Comparison of ENCODE assay signal across 8 cellular contexts in the genomic region with DNA sequence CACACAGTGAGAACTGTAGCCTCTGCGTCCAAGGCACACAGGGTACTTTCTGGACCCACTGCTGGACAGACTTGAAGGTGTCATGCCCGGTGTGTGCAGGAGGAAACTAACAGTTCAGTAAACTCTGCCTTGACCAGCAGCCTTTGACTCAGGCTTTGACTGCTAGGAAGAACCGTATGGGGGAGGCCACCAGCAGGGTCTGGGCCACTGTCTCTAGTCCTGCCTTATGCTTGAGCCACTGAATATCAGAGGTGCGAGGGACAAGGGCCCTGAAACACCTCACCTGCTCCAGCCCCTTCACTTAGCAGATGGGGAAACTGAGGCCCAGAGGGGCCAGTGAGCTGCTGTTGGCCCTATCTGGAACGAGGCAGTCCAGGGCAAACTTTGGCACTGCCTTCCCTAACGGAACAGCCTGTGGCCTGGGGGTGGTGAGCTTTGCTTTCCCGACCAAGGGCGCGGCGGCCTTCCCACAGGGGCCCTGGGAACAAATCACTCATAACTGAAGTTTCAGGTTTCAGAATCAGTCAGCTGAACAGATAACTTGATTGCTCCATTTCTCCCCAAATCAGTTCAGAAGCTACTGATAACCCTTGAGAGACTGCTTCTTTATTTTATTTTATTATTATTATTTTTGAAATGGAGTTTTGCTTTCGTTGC.
DNase-seq lines count a peak whose midpoint lies in the region; ATAC-seq lines count a peak whose summit lies in the region.

No MANE protein-coding gene starts in this region.

- ATAC-seq in GM18517 (IDR thresholded peaks at IDR 0.05; ENCODE audit: unreplicated experiment) (peak; percentile 74), HG02610 (IDR thresholded peaks at IDR 0.05; ENCODE audit: unreplicated experiment) (peak; percentile 48), left colon (no peak)

- intact Hi-C loops in left colon (cut with DNase I, micrococcal nuclease) = no loop called here

- peak; percentile 53 for DNase-seq in activated CD4-positive, CD25-positive, alpha-beta regulatory T cell treated with anti-CD3 and anti-CD28 coated beads, Interleukin-2, amount 50 U/mL, for 72 hours
- peak; percentile 8 to 26 for DNase-seq in stimulated activated CD4-positive, alpha-beta T cell treated with anti-CD3 and anti-CD28 coated beads, Interleukin-1b, Interleukin-23, amount 100 ng/mL, for 4 hours (ENCODE audit: low read depth in 2 of 2)
- DNase-seq in kidney tubule cell (ENCODE audit: low spot score) (no peak), left colon (no peak), middle frontal gyrus (ENCODE audit: extremely low spot score, low spot score) (no peak), T-helper 9 cell (no peak)

Comparison
In these comparisons a context has a peak if more than half of its experiments do, and no peak if none do; other contexts are left out.
1. DNase-seq: peak in activated CD4-positive, CD25-positive, alpha-beta regulatory T cell treated with anti-CD3 and anti-CD28 coated beads, Interleukin-2, amount 50 U/mL, for 72 hours (single experiment) and stimulated activated CD4-positive, alpha-beta T cell treated with anti-CD3 and anti-CD28 coated beads, Interleukin-1b, Interleukin-23, amount 100 ng/mL, for 4 hours (2 of 2); none in kidney tubule cell (single experiment), left colon (0 of 2), middle frontal gyrus (single experiment) and T-helper 9 cell (single experiment).